ENCODE assay signal across 2 cellular contexts in genomic region chrX:40096395-40097091, GRCh38.
TF ChIP-seq lines count a peak whose summit lies in the region.

No MANE protein-coding gene starts in this region.

TF ChIP-seq in HCT116, 20 proteins besides CTCF, POLR2A, EP300 and RAD21 (continued from another document):
- TF ChIP-seq ELF1 (IDR thresholded peaks at IDR 0.05; ENCODE audit: borderline replicate concordance, low read depth) (no peak), SRF (IDR thresholded peaks at IDR 0.05; ENCODE audit: low read depth) (no peak), ATF3 (IDR thresholded peaks at IDR 0.05) (no peak), ZBTB33 (IDR thresholded peaks at IDR 0.05; ENCODE audit: extremely low read depth, insufficient replicate concordance, low read length) (no peak), CBX3 (IDR thresholded peaks at IDR 0.05; ENCODE audit: low read depth) (no peak), ZNF274 (IDR thresholded peaks at IDR 0.05; ENCODE audit: low read depth, low read length) (no peak), MAX (IDR thresholded peaks at IDR 0.05) (no peak), TCF7L2 (IDR thresholded peaks at IDR 0.05; ENCODE audit: borderline replicate concordance, extremely low read depth, insufficient read depth, insufficient read length) (no peak), FOSL1 (IDR thresholded peaks at IDR 0.05; ENCODE audit: low read depth) (no peak)

TF ChIP-seq in WTC11, 78 proteins besides CTCF, POLR2A, EP300 and RAD21 (continued from another document):
- TF ChIP-seq ZNF219 (CRISPR knock-in tag; IDR thresholded peaks at IDR 0.05; ENCODE audit: borderline replicate concordance) (no peak), KAT7 (CRISPR knock-in tag; IDR thresholded peaks at IDR 0.05; ENCODE audit: borderline replicate concordance) (no peak), TCF7 (CRISPR knock-in tag; IDR thresholded peaks at IDR 0.05; ENCODE audit: low read depth) (no peak), ZMAT4 (CRISPR knock-in tag; IDR thresholded peaks at IDR 0.05) (no peak)
